12 cellular contexts compared by ENCODE assay signal in the genomic region with DNA sequence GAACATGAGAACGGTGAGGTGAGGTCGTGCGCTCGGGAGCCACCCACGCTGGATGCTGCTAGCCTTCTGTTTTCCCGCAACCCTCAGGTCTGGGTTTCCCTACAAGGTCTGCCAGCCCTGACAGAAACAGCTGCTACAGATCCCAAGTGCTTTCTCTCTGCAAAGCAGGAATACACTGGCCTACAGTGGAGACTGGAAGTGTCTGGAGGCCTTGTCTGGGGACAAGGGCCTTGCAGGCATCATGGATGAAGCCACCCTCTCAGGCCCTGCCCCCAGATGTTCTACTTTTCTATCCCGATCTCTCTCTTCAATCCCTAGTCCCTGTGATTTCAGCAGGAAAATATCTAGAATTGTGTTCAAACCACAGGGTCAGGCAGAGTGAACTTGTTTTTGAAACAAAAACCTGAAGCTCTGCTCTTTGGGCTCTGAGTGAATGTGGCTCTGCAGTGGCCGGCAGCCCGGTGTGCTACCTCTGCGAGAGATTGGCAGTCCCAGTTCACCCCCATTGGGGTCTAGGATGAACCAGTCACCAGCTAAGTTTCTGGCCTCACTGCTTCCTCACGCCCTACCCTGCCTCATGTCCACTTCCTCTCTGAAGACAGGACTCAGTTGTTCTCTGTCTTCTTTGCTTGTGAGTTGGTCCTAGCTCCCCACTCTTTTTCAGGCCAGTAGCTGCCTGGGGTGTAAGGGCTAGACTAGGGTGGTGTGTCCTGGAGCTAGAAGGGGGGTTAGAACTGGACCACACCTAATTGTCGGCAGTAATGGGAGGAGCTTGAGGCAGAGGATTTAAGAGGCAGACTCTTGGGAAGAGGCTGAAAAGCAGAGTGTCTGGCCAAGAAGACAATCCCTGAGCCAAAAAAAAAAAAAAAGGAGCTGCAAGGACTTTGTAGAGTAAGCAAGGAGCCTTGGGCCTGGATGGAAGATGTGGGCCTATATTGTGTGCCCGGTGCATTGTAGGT.
DNase-seq lines count a peak whose midpoint lies in the region; ATAC-seq and TF ChIP-seq lines count a peak whose summit lies in the region.
"Had no signal": no experiment of that assay in that cellular context is flagged by ENCODE, and none has a peak within 500 bp of the region (broad histone marks: within the 10 kb centered on the region; RNA-seq: fewer than 3 reads in every experiment).

No MANE protein-coding gene starts in this region.

- intact Hi-C loops in tibial artery (cut with DNase I; ENCODE audit: low total_unique reads) = no loop called here

- no peak overlapping the region for H3K27ac Mint-ChIP-seq in endodermal cell
- H3K27ac Mint-ChIP-seq in activated naive CD4-positive, alpha-beta T cell treated with anti-CD3 and anti-CD28 coated beads, Interleukin-2, amount 50 U/mL, for 72 hours = no peak overlapping the region
- H3K27ac Mint-ChIP-seq in endothelial cell (ENCODE audit: unreplicated experiment) = no peak overlapping the region

- H3K36me3 Mint-ChIP-seq in endodermal cell (ENCODE audit: low read depth) = peaks cover 2% of the 10 kb centered on the region
- H3K36me3 Mint-ChIP-seq in activated naive CD4-positive, alpha-beta T cell treated with anti-CD3 and anti-CD28 coated beads, Interleukin-2, amount 50 U/mL, for 72 hours = no peaks in the 10 kb centered on the region
- H3K36me3 Mint-ChIP-seq in endothelial cell (ENCODE audit: low read depth, unreplicated experiment) = peaks cover 4% of the 10 kb centered on the region

- H3K9ac ChIP-seq in endodermal cell (ENCODE audit: extremely low read depth, low read length, poor library complexity, severe bottlenecking) = no peak overlapping the region

- 92% methylated on average over 13 of the region's 13 CpGs; no CpG with 5 or more reads in 1 of the 2 experiments for WGBS in endodermal cell (ENCODE audit: insufficient coverage in 1 of 2, insufficient read length in 1 of 2), 2 experiments

- H3K4me1 Mint-ChIP-seq in endodermal cell (peaks cover 14% of the 10 kb centered on the region), endothelial cell (ENCODE audit: unreplicated experiment) (peaks cover 32% of the 10 kb centered on the region)

- no peak overlapping the region for H3K4me3 Mint-ChIP-seq in endodermal cell
- H3K4me3 Mint-ChIP-seq in endothelial cell (ENCODE audit: unreplicated experiment) = no peak overlapping the region

- H3K36me3 ChIP-seq in SJCRH30 (no peaks in the 10 kb centered on the region), endodermal cell (ENCODE audit: control insufficient read depth, insufficient read depth, low read length) (no peaks in the 10 kb centered on the region), tibial artery (no peaks in the 10 kb centered on the region)
- H3K36me3 ChIP-seq: lower lobe of right lung had no signal

- H3K27ac ChIP-seq in SJCRH30 (peak overlapping the region; percentile 34; the same call in 1 of the 2 replicates), endodermal cell (ENCODE audit: low read depth, low read length) (peak overlapping the region; percentile 17), tibial artery (peak overlapping the region; percentile 70 to 76)
- H3K27ac ChIP-seq: lower lobe of right lung had no signal

- peaks cover 12% of the 10 kb centered on the region; the same call in 1 of the 2 replicates for H3K4me1 ChIP-seq in SJCRH30
- no peaks in the 10 kb centered on the region for H3K4me1 ChIP-seq in endodermal cell (ENCODE audit: control insufficient read depth, insufficient read depth, low read length)
- peaks cover 5 to 51% (median 16%) of the 10 kb centered on the region in 4 donors for H3K4me1 ChIP-seq in tibial artery

- TF ChIP-seq CTCF in endodermal cell (conservative IDR thresholded peaks at IDR 0.05) (no peak), tibial artery (IDR thresholded peaks at IDR 0.05) (no peak), endothelial cell (IDR thresholded peaks at IDR 0.05; ENCODE audit: unreplicated experiment) (no peak)

- H3K9me3 Mint-ChIP-seq in endodermal cell (peaks cover 69% of the 10 kb centered on the region), endothelial cell (ENCODE audit: unreplicated experiment) (no peaks in the 10 kb centered on the region)
- no peaks in the 10 kb centered on the region for H3K9me3 Mint-ChIP-seq in activated naive CD4-positive, alpha-beta T cell treated with anti-CD3 and anti-CD28 coated beads, Interleukin-2, amount 50 U/mL, for 72 hours

- no peak overlapping the region for H3K4me3 ChIP-seq in SJCRH30
- H3K4me3 ChIP-seq in endodermal cell (ENCODE audit: low read length) = no peak overlapping the region
- no peak overlapping the region for H3K4me3 ChIP-seq in tibial artery
- H3K4me3 ChIP-seq: K562, lower lobe of right lung had no signal

- DNase-seq in SJCRH30 (peak; percentile 55 to 69), endodermal cell (peak; percentile 32), mesenteric fat pad (ENCODE audit: low spot score) (peak; percentile 72), tibial artery (no peak), endothelial cell (ENCODE audit: low spot score) (no peak)
- no peak for DNase-seq in activated naive CD4-positive, alpha-beta T cell treated with anti-CD3 and anti-CD28 coated beads, Interleukin-2, amount 50 U/mL, for 72 hours (ENCODE audit: low spot score in 2 of 2)
- DNase-seq: activated CD8-positive, alpha-beta memory T cell treated with anti-CD3 and anti-CD28 coated beads, Interleukin-2, amount 50 U/mL, for 48 hours; foreskin melanocyte; lower lobe of right lung; NCI-H345 had no signal

- no peaks in the 10 kb centered on the region for H3K27me3 Mint-ChIP-seq in endodermal cell (ENCODE audit: insufficient read depth)
- no peaks in the 10 kb centered on the region for H3K27me3 Mint-ChIP-seq in endothelial cell (ENCODE audit: unreplicated experiment)

- ATAC-seq in activated naive CD4-positive, alpha-beta T cell treated with anti-CD3 and anti-CD28 coated beads, Interleukin-2, amount 50 U/mL, for 72 hours = no peak
- no peak for ATAC-seq in GM21576 (IDR thresholded peaks at IDR 0.05; ENCODE audit: unreplicated experiment)
- ATAC-seq: K562, lower lobe of right lung had no signal

- no peaks in the 10 kb centered on the region for H3K27me3 ChIP-seq in SJCRH30
- no peaks in the 10 kb centered on the region for H3K27me3 ChIP-seq in endodermal cell (ENCODE audit: control insufficient read depth, insufficient read depth, low read length, poor library complexity, severe bottlenecking)
- no peaks in the 10 kb centered on the region for H3K27me3 ChIP-seq in tibial artery

- H3K9me3 ChIP-seq in SJCRH30 (replicated peaks) (no peaks in the 10 kb centered on the region), endodermal cell (ENCODE audit: control insufficient read depth, low read length) (no peaks in the 10 kb centered on the region), tibial artery (peaks cover 0 to 4% (median 0%) of the 10 kb centered on the region in 3 donors)
- H3K9me3 ChIP-seq: lower lobe of right lung had no signal

Comparison
In these comparisons a context has a peak if more than half of its experiments do, and no peak if none do; other contexts are left out.
1. DNase-seq: peak in SJCRH30 (2 of 2), endodermal cell (single experiment) and mesenteric fat pad (single experiment); none in tibial artery (0 of 2), activated naive CD4-positive, alpha-beta T cell treated with anti-CD3 and anti-CD28 coated beads, Interleukin-2, amount 50 U/mL, for 72 hours (0 of 2) and endothelial cell (single experiment).
2. H3K27ac ChIP-seq: peak in every context shown above with its lines; median percentile 73 in tibial artery; 34 in SJCRH30; 17 in endodermal cell.